Comparison of ENCODE assay signal across 11 cellular contexts in the genomic region with DNA sequence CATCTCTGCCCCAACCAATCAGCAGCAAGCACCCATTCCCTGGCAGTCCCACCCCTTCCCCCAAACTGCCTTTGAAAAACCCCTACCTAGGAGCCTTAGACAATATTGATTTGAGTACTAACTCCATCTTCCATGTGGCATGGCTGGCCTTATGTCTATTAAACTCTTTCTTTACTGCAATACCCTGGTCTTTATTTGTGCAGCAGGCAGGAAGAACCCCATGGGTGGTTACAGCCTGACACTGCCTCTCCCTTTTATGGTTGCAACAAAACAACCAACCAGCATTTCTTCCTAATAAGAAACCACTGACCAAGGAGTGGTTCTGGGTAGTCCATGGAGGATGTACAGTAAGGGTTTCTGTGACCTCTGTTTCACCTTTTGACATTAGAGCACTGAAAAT.
"Had no signal": no experiment of that assay in that cellular context is flagged by ENCODE, and none has a peak within 500 bp of the region (broad histone marks: within the 10 kb centered on the region; RNA-seq: fewer than 3 reads in every experiment).

No MANE protein-coding gene starts in this region.

- H3K4me2 ChIP-seq: GM23338 had no signal

- FAIRE-seq: H1, H54 had no signal

- H3K4me3 Mint-ChIP-seq: GM23338, H9, HFFc6 had no signal

- ATAC-seq: GM23338, HCT116 had no signal

- H3K4me3 ChIP-seq: GM23248, GM23338, HAP-1 had no signal

- H3K9ac ChIP-seq: GM23248 had no signal

- H2AFZ ChIP-seq: GM23248, GM23338 had no signal

- H3K36me3 ChIP-seq: HAP-1 had no signal

- H3K27ac ChIP-seq: GM23248 had no signal

- DNase-seq: GM23248, GOT3, H7, H9, HCEC 1CT, HFFc6 had no signal

- H3K27ac Mint-ChIP-seq: GM23338, H9, HFFc6 had no signal

- H3K9me3 ChIP-seq: HAP-1 had no signal

- H3K9me3 Mint-ChIP-seq: GM23338 had no signal
